ENCODE assay signal across 1 cellular context in the genomic region with DNA sequence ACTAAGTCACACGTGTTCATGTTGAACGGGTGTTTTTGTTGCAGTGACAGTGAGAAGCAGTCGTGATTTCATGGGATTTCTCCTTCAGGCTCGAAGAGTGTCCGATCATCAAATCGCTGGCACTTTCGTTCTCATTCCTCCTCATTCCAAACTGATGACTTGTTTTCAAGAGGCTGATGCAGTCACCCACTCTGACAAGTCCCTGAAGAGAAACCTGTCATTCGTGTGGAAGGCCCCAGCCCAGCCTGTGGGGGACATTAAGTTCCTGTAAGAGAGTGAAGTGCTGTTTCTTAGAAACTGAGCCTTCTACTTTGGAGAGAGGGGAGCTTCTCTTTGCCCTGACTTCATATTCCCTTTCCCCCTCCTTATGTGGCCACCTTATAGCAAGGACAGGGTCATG.
TF ChIP-seq lines count a peak whose summit lies in the region.

No MANE protein-coding gene starts in this region.

TF ChIP-seq in IMR-90, 13 proteins besides CTCF, POLR2A, EP300 and RAD21:
- TF ChIP-seq, protein P1, sequence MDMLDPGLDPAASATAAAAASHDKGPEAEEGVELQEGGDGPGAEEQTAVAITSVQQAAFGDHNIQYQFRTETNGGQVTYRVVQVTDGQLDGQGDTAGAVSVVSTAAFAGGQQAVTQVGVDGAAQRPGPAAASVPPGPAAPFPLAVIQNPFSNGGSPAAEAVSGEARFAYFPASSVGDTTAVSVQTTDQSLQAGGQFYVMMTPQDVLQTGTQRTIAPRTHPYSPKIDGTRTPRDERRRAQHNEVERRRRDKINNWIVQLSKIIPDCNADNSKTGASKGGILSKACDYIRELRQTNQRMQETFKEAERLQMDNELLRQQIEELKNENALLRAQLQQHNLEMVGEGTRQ (IDR thresholded peaks at IDR 0.05; ENCODE audit: low read depth, low read length): no peak
- TF ChIP-seq, protein P2, sequence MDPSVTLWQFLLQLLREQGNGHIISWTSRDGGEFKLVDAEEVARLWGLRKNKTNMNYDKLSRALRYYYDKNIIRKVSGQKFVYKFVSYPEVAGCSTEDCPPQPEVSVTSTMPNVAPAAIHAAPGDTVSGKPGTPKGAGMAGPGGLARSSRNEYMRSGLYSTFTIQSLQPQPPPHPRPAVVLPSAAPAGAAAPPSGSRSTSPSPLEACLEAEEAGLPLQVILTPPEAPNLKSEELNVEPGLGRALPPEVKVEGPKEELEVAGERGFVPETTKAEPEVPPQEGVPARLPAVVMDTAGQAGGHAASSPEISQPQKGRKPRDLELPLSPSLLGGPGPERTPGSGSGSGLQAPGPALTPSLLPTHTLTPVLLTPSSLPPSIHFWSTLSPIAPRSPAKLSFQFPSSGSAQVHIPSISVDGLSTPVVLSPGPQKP (IDR thresholded peaks at IDR 0.05; ENCODE audit: borderline replicate concordance, low read depth, low read length): no peak
- TF ChIP-seq RFX5 (IDR thresholded peaks at IDR 0.05; ENCODE audit: low read depth, low read length) (no peak), BHLHE40 (IDR thresholded peaks at IDR 0.05; ENCODE audit: low read depth, low read length) (no peak), CHD1 (IDR thresholded peaks at IDR 0.05; ENCODE audit: low read depth, low read length) (no peak), MAZ (IDR thresholded peaks at IDR 0.05; ENCODE audit: borderline replicate concordance, low read depth, low read length) (no peak), SMC3 (IDR thresholded peaks at IDR 0.05; ENCODE audit: low read depth, low read length) (no peak), MAFK (IDR thresholded peaks at IDR 0.05; ENCODE audit: low read depth, low read length) (no peak; the same call in 1 of the 2 replicates), CEBPB (IDR thresholded peaks at IDR 0.05; ENCODE audit: low read depth, low read length) (no peak), RCOR1 (IDR thresholded peaks at IDR 0.05; ENCODE audit: insufficient replicate concordance, low read length) (no peak), NFE2L2 (IDR thresholded peaks at IDR 0.05; ENCODE audit: low read depth, low read length) (no peak), MXI1 (IDR thresholded peaks at IDR 0.05; ENCODE audit: borderline replicate concordance, low read depth, low read length) (no peak), FOS (IDR thresholded peaks at IDR 0.05; ENCODE audit: low read depth, low read length) (no peak)
